In the genomic region with DNA sequence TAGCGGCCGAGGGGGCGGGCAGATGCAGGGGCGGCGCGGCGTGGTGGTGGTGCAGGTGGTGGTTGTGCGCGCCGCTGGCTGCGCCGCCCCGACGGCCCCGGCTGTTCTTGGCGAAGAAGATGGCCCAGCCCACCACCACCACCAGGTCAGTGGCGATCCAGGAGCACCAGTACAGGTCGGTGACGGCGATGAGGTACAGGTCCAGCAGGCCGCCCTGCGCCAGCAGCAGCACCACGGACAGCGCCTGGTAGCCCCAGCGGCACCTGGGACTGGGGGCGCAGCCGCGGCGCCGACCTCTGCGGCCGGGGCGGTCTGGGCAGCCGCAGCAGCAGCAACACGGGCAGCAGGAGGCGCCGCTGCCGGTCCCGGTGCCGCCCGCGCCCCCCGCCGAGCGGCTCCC, we compare ENCODE assay signal across 8 cellular contexts. TPM values are rescaled to one million over a fixed set of nuclear protein-coding genes. Genes with fewer than 3 reads are reported as not detected.
DNase-seq lines count a peak whose midpoint lies in the region; ATAC-seq and TF ChIP-seq lines count a peak whose summit lies in the region.

No MANE protein-coding gene starts in this region.

- no peaks in the 10 kb centered on the region for H3K9me3 Mint-ChIP-seq in WTC11
- no peaks in the 10 kb centered on the region for H3K9me3 Mint-ChIP-seq in dendritic cell treated with granulocyte-macrophage colony-stimulating factor and Interleukin-4, amounts not matched to agents 40 ng/mL and 50 ng/mL, for 4 days
- H3K9me3 Mint-ChIP-seq in stimulated activated naive CD8-positive, alpha-beta T cell treated with anti-CD3 and anti-CD28 coated beads, Interleukin-15, amount 100 ng/mL, for 72 hours, result no peaks in the 10 kb centered on the region

- H3K4me3 Mint-ChIP-seq in WTC11, result peak overlapping the region; percentile 46
- H3K4me3 Mint-ChIP-seq in dendritic cell treated with granulocyte-macrophage colony-stimulating factor and Interleukin-4, amounts not matched to agents 40 ng/mL and 50 ng/mL, for 4 days, result peak overlapping the region; percentile 82
- peak overlapping the region; percentile 51 to 71 for H3K4me3 Mint-ChIP-seq in stimulated activated naive CD8-positive, alpha-beta T cell treated with anti-CD3 and anti-CD28 coated beads, Interleukin-15, amount 100 ng/mL, for 72 hours

- ATAC-seq in HG02759 (IDR thresholded peaks at IDR 0.05; ENCODE audit: unreplicated experiment), result peak; percentile 57
- peak; percentile 66 for ATAC-seq in WTC11
- ATAC-seq in stimulated activated naive CD8-positive, alpha-beta T cell treated with anti-CD3 and anti-CD28 coated beads, Interleukin-15, amount 100 ng/mL, for 72 hours, result peak; percentile 64
- ATAC-seq in GM18868 (IDR thresholded peaks at IDR 0.05; ENCODE audit: unreplicated experiment), result no peak

- DNase-seq in WTC11 (ENCODE audit: low spot score), result peak; percentile 93
- DNase-seq in lung microvascular endothelial cell (ENCODE audit: low read depth in 2 of 2), result peak; percentile 63 to 69
- DNase-seq in stimulated activated naive CD8-positive, alpha-beta T cell treated with anti-CD3 and anti-CD28 coated beads, Interleukin-15, amount 100 ng/mL, for 72 hours, result peak; percentile 47 to 54
- DNase-seq in OCI-M1 (lab: John Stamatoyannopoulos, UW), result no peak
- DNase-seq in NCI-H1417 treated with DMSO at 0.1 percent for 48 hours (lab: John Stamatoyannopoulos, UW), result no peak

- H3K36me3 Mint-ChIP-seq in WTC11, result no peaks in the 10 kb centered on the region
- peaks cover 7% of the 10 kb centered on the region for H3K36me3 Mint-ChIP-seq in dendritic cell treated with granulocyte-macrophage colony-stimulating factor and Interleukin-4, amounts not matched to agents 40 ng/mL and 50 ng/mL, for 4 days (ENCODE audit: low read depth)

- CTCF ChIA-PET in WTC11 (lab: Charles Lee), result interaction anchor here (0.7 to 1.4 kb wide), 40 partner anchors 8 to 665 kb away, joined by 3 to 29 read pairs (median 4); a partner anchor contains a TSS

- intact Hi-C loops in dendritic cell treated with granulocyte-macrophage colony-stimulating factor and Interleukin-4, amounts not matched to agents 40 ng/mL and 50 ng/mL, for 4 days (cut with micrococcal nuclease), result loop anchor here (2.0 to 5.0 kb wide), 3 partner anchors 13 to 37 kb away; a partner anchor contains a TSS

- H3K27me3 Mint-ChIP-seq in WTC11 (ENCODE audit: low read depth), result peaks cover 3% of the 10 kb centered on the region; the same call in 1 of the 2 replicates
- H3K27me3 Mint-ChIP-seq in dendritic cell treated with granulocyte-macrophage colony-stimulating factor and Interleukin-4, amounts not matched to agents 40 ng/mL and 50 ng/mL, for 4 days, result peaks cover 17% of the 10 kb centered on the region
- peaks cover 47% of the 10 kb centered on the region for H3K27me3 Mint-ChIP-seq in stimulated activated naive CD8-positive, alpha-beta T cell treated with anti-CD3 and anti-CD28 coated beads, Interleukin-15, amount 100 ng/mL, for 72 hours

- TF ChIP-seq CTCF in WTC11 (IDR thresholded peaks at IDR 0.05), result no peak

- POLR2A ChIA-PET in WTC11 (lab: Charles Lee), result no interaction called here

- H3K4me1 Mint-ChIP-seq in WTC11, result peaks cover 25% of the 10 kb centered on the region
- H3K4me1 Mint-ChIP-seq in dendritic cell treated with granulocyte-macrophage colony-stimulating factor and Interleukin-4, amounts not matched to agents 40 ng/mL and 50 ng/mL, for 4 days (ENCODE audit: low read depth), result peaks cover 62% of the 10 kb centered on the region
- H3K4me1 Mint-ChIP-seq in stimulated activated naive CD8-positive, alpha-beta T cell treated with anti-CD3 and anti-CD28 coated beads, Interleukin-15, amount 100 ng/mL, for 72 hours, result peaks cover 57% of the 10 kb centered on the region

- H3K27ac Mint-ChIP-seq in WTC11, result no peak overlapping the region
- H3K27ac Mint-ChIP-seq in dendritic cell treated with granulocyte-macrophage colony-stimulating factor and Interleukin-4, amounts not matched to agents 40 ng/mL and 50 ng/mL, for 4 days, result no peak overlapping the region
- peak overlapping the region in 1 of 2 donors; percentile 48 for H3K27ac Mint-ChIP-seq in stimulated activated naive CD8-positive, alpha-beta T cell treated with anti-CD3 and anti-CD28 coated beads, Interleukin-15, amount 100 ng/mL, for 72 hours

TF ChIP-seq in WTC11, 78 proteins besides CTCF, POLR2A, EP300 and RAD21 (continues in another document):
- TF ChIP-seq, protein P1, sequence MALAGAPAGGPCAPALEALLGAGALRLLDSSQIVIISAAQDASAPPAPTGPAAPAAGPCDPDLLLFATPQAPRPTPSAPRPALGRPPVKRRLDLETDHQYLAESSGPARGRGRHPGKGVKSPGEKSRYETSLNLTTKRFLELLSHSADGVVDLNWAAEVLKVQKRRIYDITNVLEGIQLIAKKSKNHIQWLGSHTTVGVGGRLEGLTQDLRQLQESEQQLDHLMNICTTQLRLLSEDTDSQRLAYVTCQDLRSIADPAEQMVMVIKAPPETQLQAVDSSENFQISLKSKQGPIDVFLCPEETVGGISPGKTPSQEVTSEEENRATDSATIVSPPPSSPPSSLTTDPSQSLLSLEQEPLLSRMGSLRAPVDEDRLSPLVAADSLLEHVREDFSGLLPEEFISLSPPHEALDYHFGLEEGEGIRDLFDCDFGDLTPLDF (CRISPR knock-in tag; IDR thresholded peaks at IDR 0.05), result no peak
- no peak; the same call in 1 of the 2 replicates for TF ChIP-seq NFYB (CRISPR knock-in tag; conservative IDR thresholded peaks at IDR 0.05; ENCODE audit: low read depth)
- TF ChIP-seq, protein P2, sequence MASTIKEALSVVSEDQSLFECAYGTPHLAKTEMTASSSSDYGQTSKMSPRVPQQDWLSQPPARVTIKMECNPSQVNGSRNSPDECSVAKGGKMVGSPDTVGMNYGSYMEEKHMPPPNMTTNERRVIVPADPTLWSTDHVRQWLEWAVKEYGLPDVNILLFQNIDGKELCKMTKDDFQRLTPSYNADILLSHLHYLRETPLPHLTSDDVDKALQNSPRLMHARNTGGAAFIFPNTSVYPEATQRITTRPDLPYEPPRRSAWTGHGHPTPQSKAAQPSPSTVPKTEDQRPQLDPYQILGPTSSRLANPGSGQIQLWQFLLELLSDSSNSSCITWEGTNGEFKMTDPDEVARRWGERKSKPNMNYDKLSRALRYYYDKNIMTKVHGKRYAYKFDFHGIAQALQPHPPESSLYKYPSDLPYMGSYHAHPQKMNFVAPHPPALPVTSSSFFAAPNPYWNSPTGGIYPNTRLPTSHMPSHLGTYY (CRISPR knock-in tag; IDR thresholded peaks at IDR 0.05), result no peak
- peak; percentile 19; the same call in 1 of the 2 replicates for TF ChIP-seq TCF7 (CRISPR knock-in tag; IDR thresholded peaks at IDR 0.05; ENCODE audit: low read depth)
- peak; percentile 92 for TF ChIP-seq FOXK1 (CRISPR knock-in tag; IDR thresholded peaks at IDR 0.05)
- TF ChIP-seq, protein P3, sequence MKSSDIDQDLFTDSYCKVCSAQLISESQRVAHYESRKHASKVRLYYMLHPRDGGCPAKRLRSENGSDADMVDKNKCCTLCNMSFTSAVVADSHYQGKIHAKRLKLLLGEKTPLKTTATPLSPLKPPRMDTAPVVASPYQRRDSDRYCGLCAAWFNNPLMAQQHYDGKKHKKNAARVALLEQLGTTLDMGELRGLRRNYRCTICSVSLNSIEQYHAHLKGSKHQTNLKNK (CRISPR knock-in tag; IDR thresholded peaks at IDR 0.05), result no peak
- TF ChIP-seq ZNF219 (CRISPR knock-in tag; IDR thresholded peaks at IDR 0.05; ENCODE audit: borderline replicate concordance), result peak; percentile 97
- TF ChIP-seq, protein P4, sequence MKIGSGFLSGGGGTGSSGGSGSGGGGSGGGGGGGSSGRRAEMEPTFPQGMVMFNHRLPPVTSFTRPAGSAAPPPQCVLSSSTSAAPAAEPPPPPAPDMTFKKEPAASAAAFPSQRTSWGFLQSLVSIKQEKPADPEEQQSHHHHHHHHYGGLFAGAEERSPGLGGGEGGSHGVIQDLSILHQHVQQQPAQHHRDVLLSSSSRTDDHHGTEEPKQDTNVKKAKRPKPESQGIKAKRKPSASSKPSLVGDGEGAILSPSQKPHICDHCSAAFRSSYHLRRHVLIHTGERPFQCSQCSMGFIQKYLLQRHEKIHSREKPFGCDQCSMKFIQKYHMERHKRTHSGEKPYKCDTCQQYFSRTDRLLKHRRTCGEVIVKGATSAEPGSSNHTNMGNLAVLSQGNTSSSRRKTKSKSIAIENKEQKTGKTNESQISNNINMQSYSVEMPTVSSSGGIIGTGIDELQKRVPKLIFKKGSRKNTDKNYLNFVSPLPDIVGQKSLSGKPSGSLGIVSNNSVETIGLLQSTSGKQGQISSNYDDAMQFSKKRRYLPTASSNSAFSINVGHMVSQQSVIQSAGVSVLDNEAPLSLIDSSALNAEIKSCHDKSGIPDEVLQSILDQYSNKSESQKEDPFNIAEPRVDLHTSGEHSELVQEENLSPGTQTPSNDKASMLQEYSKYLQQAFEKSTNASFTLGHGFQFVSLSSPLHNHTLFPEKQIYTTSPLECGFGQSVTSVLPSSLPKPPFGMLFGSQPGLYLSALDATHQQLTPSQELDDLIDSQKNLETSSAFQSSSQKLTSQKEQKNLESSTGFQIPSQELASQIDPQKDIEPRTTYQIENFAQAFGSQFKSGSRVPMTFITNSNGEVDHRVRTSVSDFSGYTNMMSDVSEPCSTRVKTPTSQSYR (CRISPR knock-in tag; IDR thresholded peaks at IDR 0.05), result peak; percentile 56; the same call in 1 of the 2 replicates
- peak; percentile 95 for TF ChIP-seq TEAD4 (CRISPR knock-in tag; IDR thresholded peaks at IDR 0.05)
- TF ChIP-seq, protein P5, sequence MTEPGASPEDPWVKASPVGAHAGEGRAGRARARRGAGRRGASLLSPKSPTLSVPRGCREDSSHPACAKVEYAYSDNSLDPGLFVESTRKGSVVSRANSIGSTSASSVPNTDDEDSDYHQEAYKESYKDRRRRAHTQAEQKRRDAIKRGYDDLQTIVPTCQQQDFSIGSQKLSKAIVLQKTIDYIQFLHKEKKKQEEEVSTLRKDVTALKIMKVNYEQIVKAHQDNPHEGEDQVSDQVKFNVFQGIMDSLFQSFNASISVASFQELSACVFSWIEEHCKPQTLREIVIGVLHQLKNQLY (CRISPR knock-in tag; IDR thresholded peaks at IDR 0.05), result no peak
- 0 out of 2 replicates have a peak, but pooled peaks have one; percentile 26 for TF ChIP-seq ATF1 (CRISPR knock-in tag; IDR thresholded peaks at IDR 0.05)

RNA-seq across cellular contexts. Expression of a gene that starts 0.9 kb away (rescaled TPM):
- total RNA-seq in WTC11 (2021), result 7.5 to 8.3 TPM (median 7.7 TPM) in 3 replicates
- under 0.01 TPM in 2 replicates for total RNA-seq in lung microvascular endothelial cell

RNA-seq across cellular contexts. Expression of a gene that starts 35.5 kb away (rescaled TPM):
- total RNA-seq in WTC11 (2021) (7.9 to 8.7 TPM (median 8.2 TPM) in 3 replicates), lung microvascular endothelial cell (1.8 and 2.0 TPM in 2 replicates)

RNA-seq across cellular contexts. Expression of a gene that starts 38.8 kb away (rescaled TPM):
- total RNA-seq in WTC11 (2021) (84.0 to 114 TPM (median 110 TPM) in 3 replicates), lung microvascular endothelial cell (28.8 and 35.5 TPM in 2 replicates)

Comparison
In these comparisons a context has a peak if more than half of its experiments do, and no peak if none do; other contexts are left out.
1. DNase-seq: peak in WTC11 (single experiment), lung microvascular endothelial cell (2 of 2) and stimulated activated naive CD8-positive, alpha-beta T cell treated with anti-CD3 and anti-CD28 coated beads, Interleukin-15, amount 100 ng/mL, for 72 hours (2 of 2); none in OCI-M1 (single experiment) and NCI-H1417 treated with DMSO at 0.1 percent for 48 hours (single experiment).
2. Peak in every context shown above with its lines, with median percentiles within 50 percentile points of each other: H3K4me3 Mint-ChIP-seq.